In genomic region chr13:50222569-50223332, GRCh38 we compare ENCODE assay signal across 9 cellular contexts.
A peak's percentile ranks its signal among the peaks of the same experiment; 100 is the strongest.
DNase-seq lines count a peak whose midpoint lies in the region; ATAC-seq and TF ChIP-seq lines count a peak whose summit lies in the region.
"Had no signal": no experiment of that assay in that cellular context is flagged by ENCODE, and none has a peak within 500 bp of the region (broad histone marks: within the 10 kb centered on the region; RNA-seq: fewer than 3 reads in every experiment).

No MANE protein-coding gene starts in this region.

- CTCF ChIA-PET in HEK293 (lab: Yijun Ruan, JAX) (interaction anchor here (0.7 to 0.9 kb wide), 2 partner anchors 138 to 272 kb away, joined by 3 read pairs; no protein-coding TSS in a partner anchor), RWPE1 (lab: Yijun Ruan, JAX) (interaction anchor here (0.7 kb wide), 1 partner anchor 182 kb away, joined by 4 read pairs; no protein-coding TSS in a partner anchor)

- no peak overlapping the region for H3K4me3 ChIP-seq in HEK293 (ENCODE audit: low read depth, low read length)
- H3K4me3 ChIP-seq in fibroblast of the aortic adventitia (ENCODE audit: low read depth, low read length), result peak overlapping the region; percentile 55
- peak overlapping the region; percentile 39 for H3K4me3 ChIP-seq in rectal smooth muscle tissue (ENCODE audit: low read length)
- H3K4me3 ChIP-seq: ovary had no signal

- no peak for TF ChIP-seq CTCF in HEK293 (tag by site-specific recombination; IDR thresholded peaks at IDR 0.05)
- no peak for TF ChIP-seq CTCF in RWPE1 (conservative IDR thresholded peaks at IDR 0.05; ENCODE audit: low read depth)
- TF ChIP-seq CTCF in fibroblast of the aortic adventitia (IDR thresholded peaks at IDR 0.05; ENCODE audit: insufficient read depth, low read length), result no peak

- H3K36me3 ChIP-seq in HEK293 (ENCODE audit: control insufficient read depth in 2 of 2, insufficient read depth in 1 of 2, low read length in 2 of 2) (no peaks in the 10 kb centered on the region), rectal smooth muscle tissue (ENCODE audit: control insufficient read depth, insufficient read depth, low read length) (no peaks in the 10 kb centered on the region)
- H3K36me3 ChIP-seq: ovary had no signal

- DNase-seq in AG08396 (ENCODE audit: low spot score) (peak; percentile 36), RWPE1 (ENCODE audit: low spot score) (peak; percentile 27), fibroblast of the aortic adventitia (ENCODE audit: low read depth) (peak; percentile 95), NCI-H1694 (lab: John Stamatoyannopoulos, UW) (no peak), SW480 (ENCODE audit: low spot score) (no peak)

- no peaks in the 10 kb centered on the region for H3K9me3 ChIP-seq in HEK293 (ENCODE audit: control insufficient read depth, insufficient read depth, low read depth, low read length)
- H3K9me3 ChIP-seq: ovary had no signal

- 0 out of 2 replicates have a peak overlapping the region, but pooled peaks have one; percentile 25 for H3K27ac ChIP-seq in HEK293 (ENCODE audit: extremely low read depth, low read depth, low read length)
- H3K27ac ChIP-seq in RWPE1, result peak overlapping the region; percentile 89
- no peak overlapping the region for H3K27ac ChIP-seq in rectal smooth muscle tissue (ENCODE audit: low read depth, low read length)
- H3K27ac ChIP-seq: ovary had no signal

- H3K9ac ChIP-seq in rectal smooth muscle tissue (ENCODE audit: low read length), result no peak overlapping the region

- no peaks in the 10 kb centered on the region for H3K27me3 ChIP-seq in rectal smooth muscle tissue (ENCODE audit: control insufficient read depth, insufficient read depth, low read length)
- H3K27me3 ChIP-seq: ovary had no signal

- POLR2A ChIA-PET in HEK293 (lab: Yijun Ruan, JAX), result interaction anchor here (0.5 to 0.7 kb wide), 2 partner anchors 164 to 390 kb away, joined by 3 read pairs; no protein-coding TSS in a partner anchor
- POLR2A ChIA-PET in RWPE1 (lab: Yijun Ruan, JAX; ENCODE audit: low non-redundant PET), result no interaction called here

- ATAC-seq in HG03439 (IDR thresholded peaks at IDR 0.05; ENCODE audit: unreplicated experiment), result no peak

- H3K4me1 ChIP-seq in HEK293 (ENCODE audit: control insufficient read depth, insufficient read depth, low read length) (0 out of 2 replicates have a peak, but pooled peaks cover 4% of the 10 kb centered on the region), rectal smooth muscle tissue (ENCODE audit: control insufficient read depth, insufficient read depth, low read length) (no peaks in the 10 kb centered on the region)

TF ChIP-seq in HEK293, 187 proteins besides CTCF, POLR2A, EP300 and RAD21 (continues in another document):
- TF ChIP-seq ZNF777 (tag by site-specific recombination; IDR thresholded peaks at IDR 0.05; ENCODE audit: borderline replicate concordance), result no peak
- TF ChIP-seq ZNF16 (tag by site-specific recombination; IDR thresholded peaks at IDR 0.05; ENCODE audit: low read depth), result no peak
- no peak for TF ChIP-seq ZNF624 (tag by site-specific recombination; IDR thresholded peaks at IDR 0.05)
- no peak for TF ChIP-seq ZFHX2 (tag by site-specific recombination; conservative IDR thresholded peaks at IDR 0.05)
- TF ChIP-seq ZNF24 (tag by site-specific recombination; IDR thresholded peaks at IDR 0.05), result no peak
- TF ChIP-seq ZNF585B (tag by site-specific recombination; IDR thresholded peaks at IDR 0.05), result no peak
- no peak for TF ChIP-seq ZNF221 (tag by site-specific recombination; IDR thresholded peaks at IDR 0.05; ENCODE audit: borderline replicate concordance)
- no peak for TF ChIP-seq KLF16 (tag by site-specific recombination; IDR thresholded peaks at IDR 0.05)
- no peak for TF ChIP-seq ZNF311 (tag by site-specific recombination; IDR thresholded peaks at IDR 0.05; ENCODE audit: borderline replicate concordance)
- peak; percentile 75; the same call in 1 of the 2 replicates for TF ChIP-seq TRIM28 (IDR thresholded peaks at IDR 0.05; ENCODE audit: borderline replicate concordance, low read length)
- no peak for TF ChIP-seq KLF10 (tag by site-specific recombination; IDR thresholded peaks at IDR 0.05)
- TF ChIP-seq ZBTB8A (tag by site-specific recombination; IDR thresholded peaks at IDR 0.05), result peak; percentile 56
- TF ChIP-seq GLI2 (tag by site-specific recombination; IDR thresholded peaks at IDR 0.05; ENCODE audit: borderline replicate concordance, low read depth), result peak; percentile 71; the same call in 1 of the 2 replicates
- no peak for TF ChIP-seq ZNF785 (tag by site-specific recombination; IDR thresholded peaks at IDR 0.05)
- 0 out of 2 replicates have a peak, but pooled peaks have one; percentile 54 for TF ChIP-seq ZNF610 (tag by site-specific recombination; IDR thresholded peaks at IDR 0.05; ENCODE audit: borderline replicate concordance)
- no peak for TF ChIP-seq ZNF132 (tag by site-specific recombination; IDR thresholded peaks at IDR 0.05; ENCODE audit: borderline replicate concordance)
- TF ChIP-seq HOXD13 (CRISPR knock-in tag; IDR thresholded peaks at IDR 0.05; ENCODE audit: borderline replicate concordance), result no peak
- peak; percentile 74; the same call in 1 of the 2 replicates for TF ChIP-seq ZNF843 (tag by site-specific recombination; IDR thresholded peaks at IDR 0.05)
- no peak for TF ChIP-seq ZSCAN16 (tag by site-specific recombination; IDR thresholded peaks at IDR 0.05)
- TF ChIP-seq ZNF341 (tag by site-specific recombination; IDR thresholded peaks at IDR 0.05; ENCODE audit: low read depth), result peak; percentile 55
- no peak for TF ChIP-seq ZFP3 (tag by site-specific recombination; IDR thresholded peaks at IDR 0.05; ENCODE audit: low read depth)
- no peak for TF ChIP-seq ZXDB (tag by site-specific recombination; IDR thresholded peaks at IDR 0.05)
- TF ChIP-seq ZNF600 (tag by site-specific recombination; IDR thresholded peaks at IDR 0.05), result peak; percentile 68
- 0 out of 2 replicates have a peak, but pooled peaks have one; percentile 35 for TF ChIP-seq ZNF629 (tag by site-specific recombination; IDR thresholded peaks at IDR 0.05)
- 0 out of 2 replicates have a peak, but pooled peaks have one; percentile 37 for TF ChIP-seq ZEB2 (tag by site-specific recombination; IDR thresholded peaks at IDR 0.05)
- TF ChIP-seq ZNF654 (tag by site-specific recombination; IDR thresholded peaks at IDR 0.05; ENCODE audit: low read depth), result no peak
- TF ChIP-seq BCL11A (tag by site-specific recombination; IDR thresholded peaks at IDR 0.05; ENCODE audit: low read depth), result no peak
- TF ChIP-seq PRDM6 (tag by site-specific recombination; IDR thresholded peaks at IDR 0.05), result peak; percentile 97
- 0 out of 2 replicates have a peak, but pooled peaks have one; percentile 6 for TF ChIP-seq KLF7 (tag by site-specific recombination; IDR thresholded peaks at IDR 0.05; ENCODE audit: borderline replicate concordance)
- no peak for TF ChIP-seq ZNF202 (tag by site-specific recombination; IDR thresholded peaks at IDR 0.05; ENCODE audit: borderline replicate concordance)
- no peak for TF ChIP-seq ZNF140 (tag by site-specific recombination; IDR thresholded peaks at IDR 0.05)
- TF ChIP-seq ZNF529 (tag by site-specific recombination; IDR thresholded peaks at IDR 0.05; ENCODE audit: insufficient replicate concordance), result no peak
- peak; percentile 63; the same call in 1 of the 2 replicates for TF ChIP-seq IKZF3 (tag by site-specific recombination; IDR thresholded peaks at IDR 0.05)
- no peak for TF ChIP-seq ZNF521 (tag by site-specific recombination; IDR thresholded peaks at IDR 0.05)
- peak; percentile 61 for TF ChIP-seq GLIS1 (tag by site-specific recombination; IDR thresholded peaks at IDR 0.05)
- TF ChIP-seq ZBTB49 (tag by site-specific recombination; IDR thresholded peaks at IDR 0.05; ENCODE audit: low read depth), result 0 out of 2 replicates have a peak, but pooled peaks have one; percentile 12
- TF ChIP-seq ZIC2 (tag by site-specific recombination; IDR thresholded peaks at IDR 0.05), result peak; percentile 92
- no peak for TF ChIP-seq ZNF623 (tag by site-specific recombination; IDR thresholded peaks at IDR 0.05)
- TF ChIP-seq OSR2 (tag by site-specific recombination; IDR thresholded peaks at IDR 0.05), result peak; percentile 85
- peak; percentile 90 for TF ChIP-seq ZBTB17 (tag by site-specific recombination; IDR thresholded peaks at IDR 0.05)

Comparison
In these comparisons a context has a peak if more than half of its experiments do, and no peak if none do; other contexts are left out.
1. DNase-seq: peak in AG08396 (single experiment), RWPE1 (single experiment) and fibroblast of the aortic adventitia (single experiment); none in NCI-H1694 (single experiment) and SW480 (single experiment).